ENCODE assay signal across 27 cellular contexts in the genomic region with DNA sequence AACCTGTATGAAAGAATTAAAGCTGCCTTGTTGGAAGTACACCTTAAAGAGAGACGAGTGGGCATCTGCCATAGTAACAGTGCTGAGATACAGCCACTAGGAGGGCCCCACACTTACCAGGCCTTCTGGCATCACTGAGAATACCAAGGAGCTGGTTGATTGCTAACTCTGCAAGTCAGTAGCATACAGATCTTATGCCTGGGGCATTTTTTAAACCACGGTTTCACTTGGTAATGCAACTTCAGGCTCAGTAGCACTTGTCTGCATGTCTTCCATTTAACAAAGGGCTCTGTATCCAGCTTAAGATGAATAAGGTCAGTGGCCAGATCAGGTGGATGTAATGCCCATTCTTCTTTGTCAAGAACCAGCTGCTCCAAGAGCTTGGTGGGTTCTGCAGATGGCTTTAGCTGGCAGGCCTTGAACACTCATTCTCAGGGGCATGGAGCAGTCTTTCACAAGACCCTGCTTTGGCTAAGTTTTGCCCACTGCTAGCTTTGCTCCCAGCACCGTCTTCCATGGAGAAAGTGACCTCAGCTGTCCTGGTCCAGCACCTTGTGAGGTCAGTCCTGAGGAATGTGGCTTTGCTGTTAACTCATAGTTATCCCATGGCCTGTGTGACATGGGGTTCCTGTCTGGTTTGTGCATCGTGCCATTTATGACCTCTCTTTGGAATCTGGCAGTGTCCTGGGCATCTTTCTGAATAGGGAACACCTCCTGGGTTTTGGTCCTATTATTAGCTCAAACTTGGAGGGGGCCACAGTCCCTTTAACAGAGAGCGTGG.
DNase-seq lines count a peak whose midpoint lies in the region; ATAC-seq and TF ChIP-seq lines count a peak whose summit lies in the region.
"Had no signal": no experiment of that assay in that cellular context is flagged by ENCODE, and none has a peak within 500 bp of the region (broad histone marks: within the 10 kb centered on the region; RNA-seq: fewer than 3 reads in every experiment).

No MANE protein-coding gene starts in this region.

- H3K9ac ChIP-seq in mammary epithelial cell (ENCODE audit: insufficient read depth, low read length): no peak overlapping the region

- H3K4me3 ChIP-seq in mammary epithelial cell (replicated peaks in 1 of 3; ENCODE audit: insufficient read depth in 1 of 3, low read depth in 2 of 3, low read length in 3 of 3): no peak overlapping the region
- H3K4me3 ChIP-seq: heart right ventricle, PC-9, right lobe of liver, upper lobe of right lung had no signal

- DNase-seq in mammary epithelial cell: peak; percentile 19
- no peak for DNase-seq in MCF 10A (ENCODE audit: unreplicated experiment)
- peak; percentile 83 for DNase-seq in RPMI7951 (ENCODE audit: low read depth)
- peak; percentile 89 for DNase-seq in foreskin melanocyte
- DNase-seq in activated CD4-positive, alpha-beta T cell treated with anti-CD3 and anti-CD28 coated beads for 48 hours: no peak
- DNase-seq: activated CD4-positive, alpha-beta T cell treated with anti-CD3 and anti-CD28 coated beads, Interleukin-2, amount 50 U/mL, for 4 hours; activated naive CD4-positive, alpha-beta T cell treated with Interleukin-2 at 50 U/mL for 16 hours; activated T-cell treated with anti-CD3 and anti-CD28 coated beads, Interleukin-2, amount 50 U/mL, for 72 hours; CD4-positive, alpha-beta memory T cell; H7; heart right ventricle; left cardiac atrium; NCI-H526; NK-92 treated with Interleukin-12 subunit alpha and Interleukin-12 subunit beta, amount 100 ng/mL, for 24 hours; posterior cingulate gyrus; right lobe of liver; SHP77 treated with DMSO at 0.1 percent for 48 hours; stimulated activated CD4-positive, alpha-beta T cell treated with anti-CD3 and anti-CD28 coated beads, Interleukin-12 subunit alpha, Interleukin-12 subunit beta, amount 100 ng/mL, for 4 hours; stimulated activated CD4-positive, alpha-beta T cell treated with anti-CD3 and anti-CD28 coated beads, Interleukin-4, amount 100 ng/mL, for 1 hour; upper lobe of right lung had no signal

- POLR2A ChIA-PET in MCF 10A (lab: Yijun Ruan, JAX): interaction anchor here (1.1 kb wide), 1 partner anchor 14 kb away, joined by 5 read pairs; no protein-coding TSS in a partner anchor

- no peaks in the 10 kb centered on the region for H3K36me3 ChIP-seq in mammary epithelial cell (ENCODE audit: insufficient read depth, low read length)
- H3K36me3 ChIP-seq: heart right ventricle, right lobe of liver, upper lobe of right lung had no signal

- H3K27ac Mint-ChIP-seq in MCF 10A (ENCODE audit: low read depth, unreplicated experiment): no peak overlapping the region
- H3K27ac Mint-ChIP-seq: activated T-cell treated with anti-CD3 and anti-CD28 coated beads, Interleukin-2, amount 50 U/mL, for 72 hours; brain; CD4-positive, alpha-beta memory T cell; WTC11 had no signal

- no peaks in the 10 kb centered on the region for H3K4me1 Mint-ChIP-seq in MCF 10A (ENCODE audit: insufficient read depth, unreplicated experiment)
- H3K4me1 Mint-ChIP-seq: CD4-positive, alpha-beta memory T cell had no signal

- H3K4me1 ChIP-seq in mammary epithelial cell (ENCODE audit: insufficient read depth, low read length): no peaks in the 10 kb centered on the region
- H3K4me1 ChIP-seq: heart right ventricle, right lobe of liver, upper lobe of right lung had no signal

- H4K20me1 ChIP-seq in mammary epithelial cell (ENCODE audit: insufficient read depth, low read length): no peaks in the 10 kb centered on the region

- no peak for TF ChIP-seq CTCF in mammary epithelial cell (conservative IDR thresholded peaks at IDR 0.05 in 1 of 2, IDR thresholded peaks at IDR 0.05 in 1 of 2; ENCODE audit: extremely low read depth in 1 of 2, insufficient read depth in 1 of 2, low read depth in 1 of 2, low read length in 2 of 2)
- no peak for TF ChIP-seq CTCF in MCF 10A (IDR thresholded peaks at IDR 0.05; ENCODE audit: unreplicated experiment)

- no peaks in the 10 kb centered on the region for H3K36me3 Mint-ChIP-seq in MCF 10A (ENCODE audit: insufficient read depth, unreplicated experiment)
- H3K36me3 Mint-ChIP-seq: brain; CD4-positive, alpha-beta memory T cell; WTC11 had no signal

- no peak overlapping the region for H3K27ac ChIP-seq in mammary epithelial cell (ENCODE audit: insufficient read depth, low read depth, low read length)
- H3K27ac ChIP-seq: 22Rv1, heart right ventricle, PC-9, right lobe of liver, upper lobe of right lung had no signal

- H3K9me3 ChIP-seq in mammary epithelial cell (replicated peaks; ENCODE audit: insufficient read depth, low read length): no peaks in the 10 kb centered on the region
- H3K9me3 ChIP-seq: heart right ventricle, right lobe of liver, upper lobe of right lung had no signal

- no peak overlapping the region for H3K4me2 ChIP-seq in mammary epithelial cell (ENCODE audit: insufficient read depth, low read depth, low read length)
- H3K4me2 ChIP-seq: PC-9 had no signal

- CTCF ChIA-PET in mammary epithelial cell (lab: Charles Lee; ENCODE audit: low non-redundant PET): interaction anchor here (0.6 kb wide), 1 partner anchor 115 kb away, joined by 4 read pairs; no protein-coding TSS in a partner anchor
- CTCF ChIA-PET in MCF 10A (lab: Yijun Ruan, JAX): interaction anchor here (1.0 to 3.2 kb wide), 4 partner anchors 39 to 258 kb away, joined by 3 to 11 read pairs (median 5); no protein-coding TSS in a partner anchor

- BruUV-seq in mammary epithelial cell (replicated peaks; lab: Mats Ljungman, UMichigan): no TSS peak
- BruUV-seq in MCF 10A (replicated peaks; lab: Mats Ljungman, UMichigan): no TSS peak

- H2AFZ ChIP-seq in mammary epithelial cell (ENCODE audit: low read depth, low read length): no peak overlapping the region
- H2AFZ ChIP-seq: PC-9 had no signal

- ATAC-seq in GM21381 (IDR thresholded peaks at IDR 0.05; ENCODE audit: unreplicated experiment) (no peak), GM18517 (IDR thresholded peaks at IDR 0.05; ENCODE audit: unreplicated experiment) (no peak), GM19452 (IDR thresholded peaks at IDR 0.05; ENCODE audit: unreplicated experiment) (no peak)
- ATAC-seq: activated T-cell treated with anti-CD3 and anti-CD28 coated beads, Interleukin-2, amount 50 U/mL, for 72 hours; heart right ventricle; left cardiac atrium; right lobe of liver; upper lobe of right lung; WTC11 had no signal

- WGBS in mammary epithelial cell (ENCODE audit: low coverage, missing lambda C conversion rate): 60% methylated on average over 4 of the region's 5 CpGs

- H3K9me3 Mint-ChIP-seq in MCF 10A (ENCODE audit: unreplicated experiment): no peaks in the 10 kb centered on the region
- H3K9me3 Mint-ChIP-seq: activated T-cell treated with anti-CD3 and anti-CD28 coated beads, Interleukin-2, amount 50 U/mL, for 72 hours; CD4-positive, alpha-beta memory T cell; WTC11 had no signal

- no peaks in the 10 kb centered on the region for H3K27me3 ChIP-seq in mammary epithelial cell (ENCODE audit: insufficient read depth, low read length)
- H3K27me3 ChIP-seq: heart right ventricle, right lobe of liver, upper lobe of right lung had no signal

- in situ Hi-C loops in mammary epithelial cell (cut with MboI; ENCODE audit: low sequenced_read_pairs in 2 of 2): no loop called here

- dilution Hi-C loops in mammary epithelial cell (cut with HindIII; ENCODE audit: low sequenced_read_pairs): no loop called here

- H3K27me3 Mint-ChIP-seq in MCF 10A (ENCODE audit: insufficient read depth, unreplicated experiment): no peaks in the 10 kb centered on the region
- H3K27me3 Mint-ChIP-seq: brain had no signal

- no peak overlapping the region for H3K4me3 Mint-ChIP-seq in MCF 10A (ENCODE audit: unreplicated experiment)
- H3K4me3 Mint-ChIP-seq: activated T-cell treated with anti-CD3 and anti-CD28 coated beads, Interleukin-2, amount 50 U/mL, for 72 hours; brain; CD4-positive, alpha-beta memory T cell; WTC11 had no signal

- intact Hi-C loops in mammary epithelial cell (cut with micrococcal nuclease): no loop called here
- intact Hi-C loops in MCF 10A (cut with micrococcal nuclease): no loop called here

- H3K79me2 ChIP-seq in mammary epithelial cell (ENCODE audit: insufficient read depth, low read length): no peaks in the 10 kb centered on the region

Comparison
In these comparisons a context has a peak if more than half of its experiments do, and no peak if none do; other contexts are left out.
1. DNase-seq: peak in mammary epithelial cell (single experiment), RPMI7951 (single experiment) and foreskin melanocyte (single experiment); none in MCF 10A (single experiment) and activated CD4-positive, alpha-beta T cell treated with anti-CD3 and anti-CD28 coated beads for 48 hours (single experiment).